In genomic region chr4:108834167-108834566, GRCh38 we compare ENCODE assay signal across 15 cellular contexts.
DNase-seq lines count a peak whose midpoint lies in the region; ATAC-seq, FAIRE-seq and TF ChIP-seq lines count a peak whose summit lies in the region.
"Had no signal": no experiment of that assay in that cellular context is flagged by ENCODE, and none has a peak within 500 bp of the region (broad histone marks: within the 10 kb centered on the region; RNA-seq: fewer than 3 reads in every experiment).

No MANE protein-coding gene starts in this region.

- H4K20me1 ChIP-seq in K562 (replicated peaks; ENCODE audit: control insufficient read depth, insufficient read depth, low read length): no peaks in the 10 kb centered on the region
- no peaks in the 10 kb centered on the region for H4K20me1 ChIP-seq in H9 (ENCODE audit: control insufficient read depth, insufficient read depth, insufficient read length)

- no peaks in the 10 kb centered on the region for H3K9me3 Mint-ChIP-seq in H9

- intact Hi-C loops in K562 (cut with micrococcal nuclease): loop anchor here (1.0 to 10.0 kb wide), 6 partner anchors 191 to 573 kb away; no protein-coding TSS in a partner anchor

- no peak overlapping the region for H3K14ac ChIP-seq in H9 (ENCODE audit: insufficient read depth, low read length)

- H3K36me3 Mint-ChIP-seq in H9 (ENCODE audit: insufficient read depth in 1 of 3, low read depth in 3 of 3): no peaks in the 10 kb centered on the region

- H2AK5ac ChIP-seq in H9 (ENCODE audit: insufficient read length, low read length): no peak overlapping the region

- H3K27me3 ChIP-seq in K562 (ENCODE audit: control insufficient read depth in 2 of 2, insufficient read depth in 2 of 2, low read length in 2 of 2): peaks cover 3 to 4% of the 10 kb centered on the region in 2 experiments; a peak in 3 of 5 replicates
- H3K27me3 ChIP-seq in small intestine (ENCODE audit: control insufficient read depth in 2 of 2, insufficient read depth in 2 of 2, low read length in 2 of 2): peaks cover 0 to 2% of the 10 kb centered on the region in 2 donors
- no peaks in the 10 kb centered on the region for H3K27me3 ChIP-seq in H9 (ENCODE audit: insufficient read depth, low read length)
- H3K27me3 ChIP-seq: left lung, uterus had no signal

- H3K79me1 ChIP-seq in H9 (ENCODE audit: insufficient read depth, low read depth, low read length, poor library complexity, severe bottlenecking): no peaks in the 10 kb centered on the region

- no peaks in the 10 kb centered on the region for H3K79me2 ChIP-seq in K562 (ENCODE audit: control insufficient read depth, insufficient read depth, low read length)
- H3K79me2 ChIP-seq in H9 (ENCODE audit: insufficient read depth, low read length): no peaks in the 10 kb centered on the region

- H3K36me3 ChIP-seq in K562 (ENCODE audit: control insufficient read depth, insufficient read depth, low read length) (no peaks in the 10 kb centered on the region), small intestine (ENCODE audit: control insufficient read depth in 2 of 2, insufficient read depth in 2 of 2, low read length in 2 of 2) (no peaks in the 10 kb centered on the region)
- H3K36me3 ChIP-seq: left lung, uterus had no signal

- no peaks in the 10 kb centered on the region for H3K27me3 Mint-ChIP-seq in H9 (ENCODE audit: low read depth)

- no peak overlapping the region for H3K4ac ChIP-seq in H9 (ENCODE audit: low read depth, low read length)

- in situ Hi-C loops in K562 (cut with MboI): loop anchor here (25.0 kb wide), 1 partner anchor 478 kb away; the partner anchor contains the start of gene COL25A1

- no peak overlapping the region for H3K27ac Mint-ChIP-seq in H9

- H3K4me1 ChIP-seq in K562 (replicated peaks in 1 of 2; ENCODE audit: control insufficient read depth in 2 of 2, insufficient read depth in 2 of 2, low read length in 2 of 2) (no peaks in the 10 kb centered on the region; a peak in 1 of 5 replicates), small intestine (ENCODE audit: control insufficient read depth in 2 of 2, insufficient read depth in 1 of 2, low read depth in 1 of 2, low read length in 1 of 2) (peaks cover 0 to 2% of the 10 kb centered on the region in 2 donors), H9 (ENCODE audit: insufficient read depth, low read length) (no peaks in the 10 kb centered on the region)
- H3K4me1 ChIP-seq: left lung, uterus had no signal

- CTCF ChIA-PET in K562 (lab: Yijun Ruan, JAX; ENCODE audit: low intra/inter-chr PET ratio): interaction anchor here (1.6 to 2.4 kb wide), 3 partner anchors 460 to 571 kb away, joined by 6 to 19 read pairs (median 13); no protein-coding TSS in a partner anchor

- no peak overlapping the region for H2BK12ac ChIP-seq in H9 (ENCODE audit: insufficient read length, low read depth, low read length)

- no peak overlapping the region for H4K8ac ChIP-seq in H9 (replicated peaks; ENCODE audit: insufficient read length, low read depth, low read length)

- no peak overlapping the region for H3K56ac ChIP-seq in H9 (ENCODE audit: insufficient read length, low read depth, low read length)

- H2BK20ac ChIP-seq in H9 (ENCODE audit: low read depth, low read length, poor library complexity, severe bottlenecking): no peak overlapping the region

- H3K4me3 ChIP-seq in AG10803 (ENCODE audit: low read length): no peak overlapping the region
- no peak overlapping the region for H3K4me3 ChIP-seq in K562
- H3K4me3 ChIP-seq in small intestine (ENCODE audit: low read depth in 1 of 2, low read length in 2 of 2): no peak overlapping the region
- H3K4me3 ChIP-seq: left lung, SK-N-MC, uterus had no signal

- no peak for FAIRE-seq in K562 (lab: Jason Lieb, UNC)
- no peak for FAIRE-seq in small intestine (lab: Jason Lieb, UNC)

- no TSS peak for BruUV-seq in K562 (replicated peaks; lab: Mats Ljungman, UMichigan)

- H3K9me1 ChIP-seq in K562 (ENCODE audit: control insufficient read depth, insufficient read depth, low read length): no peaks in the 10 kb centered on the region

- H3K9ac ChIP-seq in K562 (ENCODE audit: insufficient read depth in 1 of 2, low read depth in 2 of 2, low read length in 2 of 2) (no peak overlapping the region), H9 (ENCODE audit: extremely low read depth, insufficient read length, low read length) (no peak overlapping the region)

- no peak overlapping the region for H2BK120ac ChIP-seq in H9 (ENCODE audit: low read depth, low read length, poor library complexity, severe bottlenecking)

- POLR2A ChIA-PET in K562 (lab: Yijun Ruan, JAX): no interaction called here

- no peak overlapping the region for H3K23ac ChIP-seq in H9 (ENCODE audit: insufficient read length, low read depth, low read length)

- H3K4me2 ChIP-seq in K562 (ENCODE audit: insufficient read depth, low read length) (no peak overlapping the region), H9 (ENCODE audit: insufficient read depth, insufficient read length, low read length) (no peak overlapping the region)

- ATAC-seq in K562 (peak; percentile 42), GM21576 (IDR thresholded peaks at IDR 0.05; ENCODE audit: unreplicated experiment) (no peak)

- no peak for TF ChIP-seq RAD21 in K562 (CRISPR knock-in tag; conservative IDR thresholded peaks at IDR 0.05 in 1 of 2, IDR thresholded peaks at IDR 0.05 in 1 of 2)

- 2% methylated on average over 7 of the region's 7 CpGs for WGBS in K562 (ENCODE audit: insufficient coverage, low coverage, missing lambda C conversion rate)
- 78 to 82% (median 81%) methylated on average over 7 of the region's 7 CpGs for WGBS in small intestine, 3 donors
- WGBS in H9 (ENCODE audit: extremely low coverage, insufficient read length, low lambda C conversion rate): no CpG with 5 or more reads among the region's 7 CpGs

- no peak for TF ChIP-seq EP300 in K562 (IDR thresholded peaks at IDR 0.05; ENCODE audit: low read length)

- H2BK5ac ChIP-seq in H9 (ENCODE audit: insufficient read length, low read length): no peak overlapping the region

- no peak overlapping the region for H3T11ph ChIP-seq in H9 (ENCODE audit: low read length)

- H2BK15ac ChIP-seq in H9 (ENCODE audit: low read depth, low read length): no peak overlapping the region

- TF ChIP-seq POLR2A in K562 (conservative IDR thresholded peaks at IDR 0.05): no peak

- no peak overlapping the region for H4K5ac ChIP-seq in H9 (ENCODE audit: insufficient read length, low read depth, low read length)

- H3K4me3 Mint-ChIP-seq in H9: no peak overlapping the region

- H4K91ac ChIP-seq in H9 (ENCODE audit: insufficient read length, low read depth, low read length): no peak overlapping the region

- H3K23me2 ChIP-seq in H9 (ENCODE audit: insufficient read length, low read depth, low read length, poor library complexity, severe bottlenecking): no peaks in the 10 kb centered on the region

- no peak overlapping the region for H3K18ac ChIP-seq in H9 (ENCODE audit: insufficient read length, low read depth, low read length)

- peak; percentile 76 for DNase-seq in AG10803 (ENCODE audit: low read depth)
- DNase-seq in LHCN-M2 (ENCODE audit: low read depth): peak; percentile 97
- DNase-seq in K562 (ENCODE audit: extremely low read depth in 1 of 4, low spot score in 3 of 4): peak in 1 of 4 experiments; percentile 21
- DNase-seq in islet precursor cell: peak; percentile 84
- no peak for DNase-seq in small intestine
- no peak for DNase-seq in H9
- DNase-seq in NCI-H146 (lab: John Stamatoyannopoulos, UW): no peak
- DNase-seq: activated CD4-positive, alpha-beta T cell treated with anti-CD3 and anti-CD28 coated beads for 48 hours; cortex of kidney; GF-D8; left lung; stimulated activated CD8-positive, alpha-beta memory T cell treated with anti-CD3 and anti-CD28 coated beads, Interleukin-4, amount 100 ng/mL, for 48 hours; uterus had no signal

- TF ChIP-seq CTCF in AG10803 (conservative IDR thresholded peaks at IDR 0.05; ENCODE audit: low read length): no peak
- no peak for TF ChIP-seq CTCF in K562 (IDR thresholded peaks at IDR 0.05 in 2 of 3, conservative IDR thresholded peaks at IDR 0.05 in 1 of 3; ENCODE audit: insufficient read depth in 2 of 3, low read depth in 1 of 3, low read length in 3 of 3)
- no peak for TF ChIP-seq CTCF in H9 (conservative IDR thresholded peaks at IDR 0.05)

- H3K9me3 ChIP-seq in K562 (replicated peaks; ENCODE audit: control insufficient read depth, insufficient read depth, low read depth, low read length) (no peaks in the 10 kb centered on the region), small intestine (ENCODE audit: control insufficient read depth, low read depth) (no peaks in the 10 kb centered on the region), H9 (ENCODE audit: control insufficient read depth, low read depth, low read length) (no peaks in the 10 kb centered on the region)
- H3K9me3 ChIP-seq: left lung, uterus had no signal

- H2AFZ ChIP-seq in K562 (ENCODE audit: low read depth, low read length) (peak overlapping the region; percentile 52), H9 (ENCODE audit: low read length) (no peak overlapping the region)

- 0 out of 4 replicates have a peak, but pooled peaks cover 0 to 5% of the 10 kb centered on the region in 2 experiments for H3K4me1 Mint-ChIP-seq in H9

- H3K27ac ChIP-seq in K562 (ENCODE audit: extremely low read depth, low read depth, low read length) (no peak overlapping the region), small intestine (ENCODE audit: low read depth in 1 of 2, low read length in 1 of 2) (no peak overlapping the region), H9 (ENCODE audit: insufficient read length, low read depth, low read length) (no peak overlapping the region)
- H3K27ac ChIP-seq: left lung, uterus had no signal

TF ChIP-seq in K562, 482 proteins besides CTCF, POLR2A, EP300 and RAD21 (continues in another document):
- TF ChIP-seq MCM7 (IDR thresholded peaks at IDR 0.05): no peak
- no peak for TF ChIP-seq ARID3A (IDR thresholded peaks at IDR 0.05; ENCODE audit: borderline replicate concordance, low read depth, low read length)
- TF ChIP-seq ERF (CRISPR knock-in tag; IDR thresholded peaks at IDR 0.05): no peak
- no peak for TF ChIP-seq NR2C2 (CRISPR knock-in tag; IDR thresholded peaks at IDR 0.05)
- no peak for TF ChIP-seq NR2C2 (tag; IDR thresholded peaks at IDR 0.05)
- no peak for TF ChIP-seq PHB (CRISPR knock-in tag; IDR thresholded peaks at IDR 0.05)
- no peak for TF ChIP-seq SMC3 (conservative IDR thresholded peaks at IDR 0.05; ENCODE audit: insufficient read depth, low read depth, low read length)
- TF ChIP-seq NR1H2 (CRISPR knock-in tag; IDR thresholded peaks at IDR 0.05): no peak

Comparison
In these comparisons a context has a peak if more than half of its experiments do, and no peak if none do; other contexts are left out.
1. DNase-seq: peak in AG10803 (single experiment), LHCN-M2 (single experiment) and islet precursor cell (single experiment); none in small intestine (single experiment), H9 (single experiment) and NCI-H146 (single experiment).